8 cellular contexts compared by ENCODE assay signal in genomic region chr19:54189668-54190502, GRCh38. TPM values are rescaled to one million over a fixed set of nuclear protein-coding genes. Genes with fewer than 3 reads are reported as not detected.
DNase-seq lines count a peak whose midpoint lies in the region; ATAC-seq and TF ChIP-seq lines count a peak whose summit lies in the region.

No MANE protein-coding gene starts in this region.

- WGBS in SK-N-SH (ENCODE audit: low lambda C conversion rate): 0% methylated on average over 21 of the region's 71 CpGs

- H2AFZ ChIP-seq in SK-N-SH (ENCODE audit: low read depth): no peak overlapping the region

- peaks cover 11 to 18% of the 10 kb centered on the region in 2 donors for H3K36me3 Mint-ChIP-seq in activated naive CD4-positive, alpha-beta T cell treated with anti-CD3 and anti-CD28 coated beads, Interleukin-2, amount 50 U/mL, for 72 hours

- POLR2A ChIA-PET in GM10248 (lab: Yijun Ruan, JAX): interaction anchor here (0.6 to 4.4 kb wide), 13 partner anchors 12 to 1410 kb away, joined by 3 to 102 read pairs (median 5); partner anchors contain the start of genes CNOT3, PRPF31, RPS9 and TFPT
- POLR2A ChIA-PET in SK-N-SH (lab: Yijun Ruan, JAX): interaction anchor here (0.5 to 4.1 kb wide), 7 partner anchors 11 to 428 kb away, joined by 3 to 50 read pairs (median 3); partner anchors contain the start of genes LENG1, MYADM and RPS9

- no peaks in the 10 kb centered on the region for H3K9me2 ChIP-seq in SK-N-SH

- TF ChIP-seq RAD21 in SK-N-SH (IDR thresholded peaks at IDR 0.05; ENCODE audit: low read length): no peak

- H3K4me1 ChIP-seq in SK-N-SH (ENCODE audit: control insufficient read depth in 1 of 2, insufficient read depth in 2 of 2, low read depth in 1 of 2, low read length in 1 of 2): peaks cover 0 to 15% of the 10 kb centered on the region in 2 experiments; a peak in 1 of 4 replicates

- TF ChIP-seq CTCF in GM10248 (IDR thresholded peaks at IDR 0.05; ENCODE audit: control extremely low read depth, extremely low read depth, low read depth, missing control alignments): no peak
- TF ChIP-seq CTCF in SK-N-SH (IDR thresholded peaks at IDR 0.05): no peak

- peak overlapping the region; percentile 95 to 100 for H3K27ac Mint-ChIP-seq in activated naive CD4-positive, alpha-beta T cell treated with anti-CD3 and anti-CD28 coated beads, Interleukin-2, amount 50 U/mL, for 72 hours

- CTCF ChIA-PET in GM10248 (lab: Yijun Ruan, JAX): interaction anchor here (0.8 to 5.2 kb wide), 12 partner anchors 9 to 76 kb away, joined by 3 to 27 read pairs (median 6); partner anchors contain the start of gene TMC4
- CTCF ChIA-PET in SK-N-SH (lab: Yijun Ruan, JAX): interaction anchor here (1.0 to 1.7 kb wide), 6 partner anchors 12 to 76 kb away, joined by 4 to 7 read pairs (median 6); partner anchors contain the start of gene TMC4

- DNase-seq in GM10248 (ENCODE audit: extremely low spot score) (peak; percentile 96), NCI-H1092 (lab: John Stamatoyannopoulos, UW) (peak; percentile 99), SK-N-SH (peak; percentile 94), globus pallidus (ENCODE audit: low spot score) (peak; percentile 100), non-pigmented ciliary epithelial cell (ENCODE audit: low read depth) (peak; percentile 100), superior temporal gyrus (ENCODE audit: extremely low spot score) (peak; percentile 100)
- DNase-seq in activated naive CD4-positive, alpha-beta T cell treated with anti-CD3 and anti-CD28 coated beads, Interleukin-2, amount 50 U/mL, for 72 hours (ENCODE audit: low spot score in 2 of 2): peak; percentile 99 to 100

- peaks cover 7% of the 10 kb centered on the region for H3F3A ChIP-seq in SK-N-SH (replicated peaks; ENCODE audit: insufficient read depth)

- peak overlapping the region; percentile 47; the same call in 1 of the 2 replicates for H3K4me2 ChIP-seq in SK-N-SH

- H3K79me2 ChIP-seq in SK-N-SH (ENCODE audit: insufficient read depth): peaks cover 74% of the 10 kb centered on the region

- no peaks in the 10 kb centered on the region for H3K9me3 ChIP-seq in SK-N-SH

- ATAC-seq in HG02610 (IDR thresholded peaks at IDR 0.05; ENCODE audit: unreplicated experiment): peak; percentile 48
- ATAC-seq in activated naive CD4-positive, alpha-beta T cell treated with anti-CD3 and anti-CD28 coated beads, Interleukin-2, amount 50 U/mL, for 72 hours: peak; percentile 65 to 69

- no peaks in the 10 kb centered on the region for H4K20me1 ChIP-seq in SK-N-SH (ENCODE audit: insufficient read depth)

- peak overlapping the region; percentile 84 to 100 for H3K4me3 ChIP-seq in SK-N-SH (ENCODE audit: low read depth in 2 of 2, low read length in 1 of 2)

- no peaks in the 10 kb centered on the region for H3K9me3 Mint-ChIP-seq in activated naive CD4-positive, alpha-beta T cell treated with anti-CD3 and anti-CD28 coated beads, Interleukin-2, amount 50 U/mL, for 72 hours

- H3K36me3 ChIP-seq in SK-N-SH (replicated peaks in 1 of 2; ENCODE audit: control insufficient read depth in 1 of 2, insufficient read depth in 2 of 2, low read length in 1 of 2): peaks cover 21 to 24% of the 10 kb centered on the region in 2 experiments

- no peaks in the 10 kb centered on the region for H3K27me3 ChIP-seq in SK-N-SH (ENCODE audit: insufficient read depth)

- peak overlapping the region; percentile 96 to 97 for H3K27ac ChIP-seq in SK-N-SH (ENCODE audit: low read depth in 2 of 2, low read length in 1 of 2)

- TF ChIP-seq EP300 in SK-N-SH (IDR thresholded peaks at IDR 0.05; ENCODE audit: borderline replicate concordance in 1 of 2, low read depth in 1 of 2, low read length in 1 of 2): peak in 1 of 2 experiments; percentile 40; a peak in 1 of 4 replicates

- peak overlapping the region; percentile 92 for H3K9ac ChIP-seq in SK-N-SH

TF ChIP-seq in SK-N-SH, 30 proteins besides CTCF, POLR2A, EP300 and RAD21 (continues in another document):
- TF ChIP-seq IRF3 (IDR thresholded peaks at IDR 0.05; ENCODE audit: low read depth, low read length) (no peak), TEAD4 (IDR thresholded peaks at IDR 0.05; ENCODE audit: borderline replicate concordance, insufficient read depth) (no peak), TCF12 (IDR thresholded peaks at IDR 0.05) (no peak), SMC3 (IDR thresholded peaks at IDR 0.05; ENCODE audit: low read depth, low read length) (no peak), FOSL2 (IDR thresholded peaks at IDR 0.05; ENCODE audit: borderline replicate concordance, low read depth) (no peak), MXI1 (IDR thresholded peaks at IDR 0.05; ENCODE audit: low read depth, low read length) (peak; percentile 84), SIN3A (IDR thresholded peaks at IDR 0.05; ENCODE audit: borderline replicate concordance, low read depth, low read length) (no peak; the same call in 1 of the 2 replicates), GABPA (IDR thresholded peaks at IDR 0.05; ENCODE audit: low read depth) (no peak), JUND (IDR thresholded peaks at IDR 0.05) (no peak), RCOR1 (IDR thresholded peaks at IDR 0.05; ENCODE audit: low read length) (no peak), CHD2 (IDR thresholded peaks at IDR 0.05; ENCODE audit: low read length, partially characterized antibody) (no peak), FOXM1 (IDR thresholded peaks at IDR 0.05; ENCODE audit: low read depth) (no peak), RFX5 (IDR thresholded peaks at IDR 0.05; ENCODE audit: low read length) (peak; percentile 86), PBX3 (IDR thresholded peaks at IDR 0.05) (no peak), ZBTB33 (IDR thresholded peaks at IDR 0.05; ENCODE audit: borderline replicate concordance, low read depth) (no peak), MAX (IDR thresholded peaks at IDR 0.05; ENCODE audit: low read depth) (peak; percentile 67; the same call in 1 of the 2 replicates)

RNA-seq across cellular contexts. Expression of gene MBOAT7, which starts 0.5 kb away (rescaled TPM):
- polyA plus RNA-seq in SK-N-SH (2012; rRNA removed): 65.4 and 80.8 TPM in 2 replicates
- 36.0 and 53.3 TPM in 2 replicates for polyA plus RNA-seq in SK-N-SH (2012; cell fraction: cytosol; rRNA removed)
- polyA plus RNA-seq in SK-N-SH (2012; cell fraction: nucleus; rRNA removed): 142 and 172 TPM in 2 replicates
- 10 to 100 TPM; 56.8 to 97.2 TPM for total RNA-seq in activated naive CD4-positive, alpha-beta T cell treated with anti-CD3 and anti-CD28 coated beads, Interleukin-2, amount 50 U/mL, for 72 hours

RNA-seq across cellular contexts. Expression of gene TSEN34, which starts 1.2 kb away (rescaled TPM):
- 82.1 and 84.1 TPM in 2 replicates for polyA plus RNA-seq in SK-N-SH (2012; rRNA removed)
- 45.3 and 70.5 TPM in 2 replicates for polyA plus RNA-seq in SK-N-SH (2012; cell fraction: cytosol; rRNA removed)
- polyA plus RNA-seq in SK-N-SH (2012; cell fraction: nucleus; rRNA removed): 54.9 and 66.9 TPM in 2 replicates
- 10 to 100 TPM; 10.2 to 15.8 TPM for total RNA-seq in activated naive CD4-positive, alpha-beta T cell treated with anti-CD3 and anti-CD28 coated beads, Interleukin-2, amount 50 U/mL, for 72 hours

RNA-seq across cellular contexts. Expression of gene RPS9, which starts 10.8 kb away (rescaled TPM):
- polyA plus RNA-seq in SK-N-SH (2012; rRNA removed): 3,441 and 3,815 TPM in 2 replicates
- 2,410 and 3,106 TPM in 2 replicates for polyA plus RNA-seq in SK-N-SH (2012; cell fraction: cytosol; rRNA removed)
- 1,220 and 1,672 TPM in 2 replicates for polyA plus RNA-seq in SK-N-SH (2012; cell fraction: nucleus; rRNA removed)
- 1,000 to 10,000 TPM; 1,448 to 1,707 TPM for total RNA-seq in activated naive CD4-positive, alpha-beta T cell treated with anti-CD3 and anti-CD28 coated beads, Interleukin-2, amount 50 U/mL, for 72 hours

RNA-seq across cellular contexts. Expression of gene TMC4, which starts 16.9 kb away (rescaled TPM):
- 2.7 and 2.8 TPM in 2 replicates for polyA plus RNA-seq in SK-N-SH (2012; rRNA removed)
- polyA plus RNA-seq in SK-N-SH (2012; cell fraction: cytosol; rRNA removed): 0.66 and 1.2 TPM in 2 replicates
- 11.2 and 15.7 TPM in 2 replicates for polyA plus RNA-seq in SK-N-SH (2012; cell fraction: nucleus; rRNA removed)
- total RNA-seq in activated naive CD4-positive, alpha-beta T cell treated with anti-CD3 and anti-CD28 coated beads, Interleukin-2, amount 50 U/mL, for 72 hours: not detected

RNA-seq across cellular contexts. Expression of gene LENG1, which starts 30.4 kb away (rescaled TPM):
- 7.7 and 11.4 TPM in 2 replicates for polyA plus RNA-seq in SK-N-SH (2012; rRNA removed)
- 8.3 and 8.4 TPM in 2 replicates for polyA plus RNA-seq in SK-N-SH (2012; cell fraction: cytosol; rRNA removed)
- polyA plus RNA-seq in SK-N-SH (2012; cell fraction: nucleus; rRNA removed): 7.5 and 10.1 TPM in 2 replicates
- total RNA-seq in activated naive CD4-positive, alpha-beta T cell treated with anti-CD3 and anti-CD28 coated beads, Interleukin-2, amount 50 U/mL, for 72 hours: 1 to 10 TPM; 3.5 to 6.1 TPM

Comparison
In these comparisons a context has a peak if more than half of its experiments do, and no peak if none do; other contexts are left out.
1. Peak in every context shown above with its lines: DNase-seq, ATAC-seq, H3K4me3 ChIP-seq and H3K27ac ChIP-seq.